ENCODE assay signal across 33 cellular contexts in genomic region chr18:27120246-27120645, GRCh38.
"Had no signal": no experiment of that assay in that cellular context is flagged by ENCODE, and none has a peak within 500 bp of the region (broad histone marks: within the 10 kb centered on the region; RNA-seq: fewer than 3 reads in every experiment).

No MANE protein-coding gene starts in this region.

- H3K9me3 Mint-ChIP-seq: activated naive CD4-positive, alpha-beta T cell treated with anti-CD3 and anti-CD28 coated beads, Interleukin-2, amount 10 ng/mL, durations not matched to agents 7 days and 5 days; activated naive CD8-positive, alpha-beta T cell treated with anti-CD3 and anti-CD28 coated beads, Interleukin-2, amount 10 ng/mL, durations not matched to agents 7 days and 5 days; nephron had no signal

- H3K4me1 Mint-ChIP-seq: activated naive CD4-positive, alpha-beta T cell treated with anti-CD3 and anti-CD28 coated beads, Interleukin-2, amount 10 ng/mL, durations not matched to agents 7 days and 5 days; activated naive CD8-positive, alpha-beta T cell treated with anti-CD3 and anti-CD28 coated beads, Interleukin-2, amount 10 ng/mL, durations not matched to agents 7 days and 5 days; central memory CD8-positive, alpha-beta T cell; nephron; stimulated activated effector memory CD8-positive, alpha-beta T cell treated with anti-CD3 and anti-CD28 coated beads, Interleukin-12 subunit alpha, Interleukin-12 subunit beta, amount 100 ng/mL, for 72 hours; stimulated activated naive CD8-positive, alpha-beta T cell treated with anti-CD3 and anti-CD28 coated beads, Interleukin-15, amount 100 ng/mL, for 72 hours; T-helper 17 cell had no signal

- H3K27me3 Mint-ChIP-seq: activated naive CD4-positive, alpha-beta T cell treated with anti-CD3 and anti-CD28 coated beads, Interleukin-2, amount 10 ng/mL, durations not matched to agents 7 days and 5 days; activated naive CD8-positive, alpha-beta T cell treated with anti-CD3 and anti-CD28 coated beads, Interleukin-2, amount 10 ng/mL, durations not matched to agents 7 days and 5 days; central memory CD8-positive, alpha-beta T cell; progenitor cell of endocrine pancreas; stimulated activated naive CD8-positive, alpha-beta T cell treated with anti-CD3 and anti-CD28 coated beads, Interleukin-15, amount 100 ng/mL, for 72 hours; T-helper 17 cell had no signal

- H3K4me1 ChIP-seq: gastrocnemius medialis, left lung, lower lobe of right lung, upper lobe of left lung, vagina had no signal

- H3K27ac ChIP-seq: gastrocnemius medialis, left lung, lower lobe of right lung, ovary, upper lobe of left lung, vagina, WERI-Rb-1 had no signal

- H3K27me3 ChIP-seq: gastrocnemius medialis, left lung, ovary, upper lobe of left lung, vagina had no signal

- DNase-seq: activated CD4-positive, alpha-beta T cell treated with anti-CD3 and anti-CD28 coated beads for 48 hours; activated CD4-positive, alpha-beta T cell treated with anti-CD3 and anti-CD28 coated beads, Interleukin-2, amount 50 U/mL, for 48 hours; activated CD8-positive, alpha-beta memory T cell treated with anti-CD3 and anti-CD28 coated beads for 24 hours; activated CD8-positive, alpha-beta memory T cell treated with anti-CD3 and anti-CD28 coated beads, Interleukin-2, amount 50 U/mL, for 4 hours; activated gamma-delta T cell; activated naive CD4-positive, alpha-beta T cell treated with anti-CD3 and anti-CD28 coated beads, Interleukin-2, amount 10 ng/mL, durations not matched to agents 7 days and 5 days; activated naive CD8-positive, alpha-beta T cell treated with anti-CD3 and anti-CD28 coated beads, Interleukin-2, amount 10 ng/mL, durations not matched to agents 7 days and 5 days; activated T-cell treated with anti-CD3 and anti-CD28 coated beads, Interleukin-2, amount 50 U/mL, for 1 hour; effector CD8-positive, alpha-beta T cell; erythroblast; gastrocnemius medialis; hippocampal formation; kidney; left lung; lower lobe of right lung; ovary; retina; small intestine; stimulated activated CD4-positive, alpha-beta T cell treated with anti-CD3 and anti-CD28 coated beads, Interleukin-4, amount 100 ng/mL, for 24 hours; stimulated activated naive CD8-positive, alpha-beta T cell treated with anti-CD3 and anti-CD28 coated beads, Interleukin-15, amount 100 ng/mL, for 72 hours; substantia nigra; SW 1271; T-helper 17 cell; T1000; upper lobe of left lung; WERI-Rb-1 had no signal

- H3K9me3 ChIP-seq: gastrocnemius medialis, left lung, lower lobe of right lung, ovary, upper lobe of left lung, vagina had no signal

- H3K36me3 Mint-ChIP-seq: activated naive CD4-positive, alpha-beta T cell treated with anti-CD3 and anti-CD28 coated beads, Interleukin-2, amount 10 ng/mL, durations not matched to agents 7 days and 5 days; activated naive CD8-positive, alpha-beta T cell treated with anti-CD3 and anti-CD28 coated beads, Interleukin-2, amount 10 ng/mL, durations not matched to agents 7 days and 5 days; stimulated activated effector memory CD8-positive, alpha-beta T cell treated with anti-CD3 and anti-CD28 coated beads, Interleukin-12 subunit alpha, Interleukin-12 subunit beta, amount 100 ng/mL, for 72 hours had no signal

- H3K4me3 ChIP-seq: gastrocnemius medialis, left lung, lower lobe of right lung, ovary, upper lobe of left lung, vagina had no signal

- H3K4me3 Mint-ChIP-seq: activated naive CD4-positive, alpha-beta T cell treated with anti-CD3 and anti-CD28 coated beads, Interleukin-2, amount 10 ng/mL, durations not matched to agents 7 days and 5 days; activated naive CD8-positive, alpha-beta T cell treated with anti-CD3 and anti-CD28 coated beads, Interleukin-2, amount 10 ng/mL, durations not matched to agents 7 days and 5 days; central memory CD8-positive, alpha-beta T cell; nephron; stimulated activated effector memory CD8-positive, alpha-beta T cell treated with anti-CD3 and anti-CD28 coated beads, Interleukin-12 subunit alpha, Interleukin-12 subunit beta, amount 100 ng/mL, for 72 hours; stimulated activated naive CD8-positive, alpha-beta T cell treated with anti-CD3 and anti-CD28 coated beads, Interleukin-15, amount 100 ng/mL, for 72 hours; T-helper 17 cell had no signal

- ATAC-seq: activated CD4-positive, CD25-positive, alpha-beta regulatory T cell treated with anti-CD3 and anti-CD28 coated beads, Interleukin-2, amount 50 U/mL, for 24 hours; gastrocnemius medialis; left lung; lower lobe of right lung; sciatic nerve; stimulated activated effector memory CD8-positive, alpha-beta T cell treated with anti-CD3 and anti-CD28 coated beads, Interleukin-12 subunit alpha, Interleukin-12 subunit beta, amount 100 ng/mL, for 72 hours; stimulated activated naive CD8-positive, alpha-beta T cell treated with anti-CD3 and anti-CD28 coated beads, Interleukin-15, amount 100 ng/mL, for 72 hours; T-helper 17 cell had no signal

- H3K36me3 ChIP-seq: gastrocnemius medialis, left lung, lower lobe of right lung, ovary, upper lobe of left lung, vagina, WERI-Rb-1 had no signal

- H3K27ac Mint-ChIP-seq: activated naive CD4-positive, alpha-beta T cell treated with anti-CD3 and anti-CD28 coated beads, Interleukin-2, amount 10 ng/mL, durations not matched to agents 7 days and 5 days; activated naive CD8-positive, alpha-beta T cell treated with anti-CD3 and anti-CD28 coated beads, Interleukin-2, amount 10 ng/mL, durations not matched to agents 7 days and 5 days; stimulated activated effector memory CD8-positive, alpha-beta T cell treated with anti-CD3 and anti-CD28 coated beads, Interleukin-12 subunit alpha, Interleukin-12 subunit beta, amount 100 ng/mL, for 72 hours; stimulated activated naive CD8-positive, alpha-beta T cell treated with anti-CD3 and anti-CD28 coated beads, Interleukin-15, amount 100 ng/mL, for 72 hours; T-helper 17 cell had no signal
